Comparison of ENCODE assay signal across 10 cellular contexts in genomic region chr9:96989747-96990318, GRCh38. TPM values are rescaled to one million over a fixed set of nuclear protein-coding genes. Genes with fewer than 3 reads are reported as not detected.
A peak's percentile ranks its signal among the peaks of the same experiment; 100 is the strongest.
DNase-seq lines count a peak whose midpoint lies in the region; ATAC-seq and TF ChIP-seq lines count a peak whose summit lies in the region.
"Not testable (repeated sequence)": the region's sequence is repeated elsewhere in the genome, so short reads cannot be mapped to it uniquely, and the experiment has no call there.
"Had no signal": no experiment of that assay in that cellular context is flagged by ENCODE, and none has a peak within 500 bp of the region (broad histone marks: within the 10 kb centered on the region; RNA-seq: fewer than 3 reads in every experiment).

No MANE protein-coding gene starts in this region.

- ATAC-seq in GM18502 (IDR thresholded peaks at IDR 0.05; ENCODE audit: poor library complexity, unreplicated experiment) = peak; percentile 48
- not testable (repeated sequence) for ATAC-seq in GM23338
- ATAC-seq in activated CD8-positive, alpha-beta T cell treated with anti-CD3 and anti-CD28 coated beads, Interleukin-2, amount 10 ng/mL, durations not matched to agents 7 days and 5 days = peak; percentile 67
- peak; percentile 90 for ATAC-seq in activated T-helper 17 cell treated with anti-CD3 and anti-CD28 coated beads, Interleukin-2, amount 50 U/mL, for 72 hours (replicated peaks)
- ATAC-seq in activated naive CD8-positive, alpha-beta T cell treated with anti-CD3 and anti-CD28 coated beads, Interleukin-2, amount 10 ng/mL, durations not matched to agents 7 days and 5 days (ENCODE audit: low read depth) = peak; percentile 56
- ATAC-seq in stimulated activated naive CD8-positive, alpha-beta T cell treated with anti-CD3 and anti-CD28 coated beads, Interleukin-15, amount 100 ng/mL, for 72 hours = peak; percentile 81

- POLR2A ChIA-PET in activated CD8-positive, alpha-beta T cell treated with anti-CD3 and anti-CD28 coated beads, Interleukin-2, amount 10 ng/mL, durations not matched to agents 7 days and 5 days (lab: Charles Lee); activated naive CD8-positive, alpha-beta T cell treated with anti-CD3 and anti-CD28 coated beads, Interleukin-2, amount 10 ng/mL, durations not matched to agents 7 days and 5 days (lab: Charles Lee): not testable (repeated sequence)

- not testable (repeated sequence) for H3F3A ChIP-seq in GM23338 (replicated peaks; ENCODE audit: low read depth)

- H3K27ac ChIP-seq in GM23338 (ENCODE audit: low read depth) (0 out of 2 replicates have a peak overlapping the region, but pooled peaks have one; percentile 61), VCaP (peak overlapping the region; percentile 10; the same call in 1 of the 2 replicates)

- H3K4me1 ChIP-seq in GM23338 (ENCODE audit: insufficient read depth) = peaks cover 12% of the 10 kb centered on the region; the same call in 1 of the 2 replicates

- H3K9me3 Mint-ChIP-seq in GM23338; activated CD8-positive, alpha-beta T cell treated with anti-CD3 and anti-CD28 coated beads, Interleukin-2, amount 10 ng/mL, durations not matched to agents 7 days and 5 days (ENCODE audit: insufficient read depth); activated T-helper 17 cell treated with anti-CD3 and anti-CD28 coated beads, Interleukin-2, amount 50 U/mL, for 72 hours; activated naive CD8-positive, alpha-beta T cell treated with anti-CD3 and anti-CD28 coated beads, Interleukin-2, amount 10 ng/mL, durations not matched to agents 7 days and 5 days; stimulated activated naive CD8-positive, alpha-beta T cell treated with anti-CD3 and anti-CD28 coated beads, Interleukin-15, amount 100 ng/mL, for 72 hours: not testable (repeated sequence)

- H3K79me2 ChIP-seq in GM23338 (replicated peaks; ENCODE audit: insufficient read depth) = peaks cover 64% of the 10 kb centered on the region

- not testable (repeated sequence) for H3K36me3 ChIP-seq in GM23338 (ENCODE audit: insufficient read depth)

- not testable (repeated sequence) for H4K20me1 ChIP-seq in GM23338 (replicated peaks; ENCODE audit: insufficient read depth)

- DNase-seq in GM23338 (ENCODE audit: low spot score); activated CD8-positive, alpha-beta T cell treated with anti-CD3 and anti-CD28 coated beads, Interleukin-2, amount 10 ng/mL, durations not matched to agents 7 days and 5 days; activated naive CD8-positive, alpha-beta T cell treated with anti-CD3 and anti-CD28 coated beads, Interleukin-2, amount 10 ng/mL, durations not matched to agents 7 days and 5 days; stimulated activated naive CD8-positive, alpha-beta T cell treated with anti-CD3 and anti-CD28 coated beads, Interleukin-15, amount 100 ng/mL, for 72 hours: not testable (repeated sequence)
- peak; percentile 39 for DNase-seq in putamen (ENCODE audit: low spot score)

- CTCF ChIA-PET in activated CD8-positive, alpha-beta T cell treated with anti-CD3 and anti-CD28 coated beads, Interleukin-2, amount 10 ng/mL, durations not matched to agents 7 days and 5 days (lab: Charles Lee) = not testable (repeated sequence)

- not testable (repeated sequence) for H2AFZ ChIP-seq in GM23338

- peaks cover 18% of the 10 kb centered on the region; the same call in 2 of the 3 replicates for H3K4me1 Mint-ChIP-seq in GM23338
- H3K4me1 Mint-ChIP-seq in activated CD8-positive, alpha-beta T cell treated with anti-CD3 and anti-CD28 coated beads, Interleukin-2, amount 10 ng/mL, durations not matched to agents 7 days and 5 days (ENCODE audit: low read depth) = peaks cover 20% of the 10 kb centered on the region
- H3K4me1 Mint-ChIP-seq in activated T-helper 17 cell treated with anti-CD3 and anti-CD28 coated beads, Interleukin-2, amount 50 U/mL, for 72 hours = peaks cover 24% of the 10 kb centered on the region
- not testable (repeated sequence) for H3K4me1 Mint-ChIP-seq in activated naive CD8-positive, alpha-beta T cell treated with anti-CD3 and anti-CD28 coated beads, Interleukin-2, amount 10 ng/mL, durations not matched to agents 7 days and 5 days
- peaks cover 24% of the 10 kb centered on the region for H3K4me1 Mint-ChIP-seq in stimulated activated naive CD8-positive, alpha-beta T cell treated with anti-CD3 and anti-CD28 coated beads, Interleukin-15, amount 100 ng/mL, for 72 hours

- H3K4me2 ChIP-seq in GM23338 = not testable (repeated sequence)

- not testable (repeated sequence) for H3K9me2 ChIP-seq in GM23338 (ENCODE audit: insufficient read depth)

- H3K36me3 Mint-ChIP-seq in GM23338 (ENCODE audit: low read depth); activated CD8-positive, alpha-beta T cell treated with anti-CD3 and anti-CD28 coated beads, Interleukin-2, amount 10 ng/mL, durations not matched to agents 7 days and 5 days (ENCODE audit: low read depth); activated T-helper 17 cell treated with anti-CD3 and anti-CD28 coated beads, Interleukin-2, amount 50 U/mL, for 72 hours (ENCODE audit: low read depth): not testable (repeated sequence)
- H3K36me3 Mint-ChIP-seq in activated naive CD8-positive, alpha-beta T cell treated with anti-CD3 and anti-CD28 coated beads, Interleukin-2, amount 10 ng/mL, durations not matched to agents 7 days and 5 days = peaks cover 14% of the 10 kb centered on the region

- not testable (repeated sequence) for TF ChIP-seq CTCF in GM23338 (conservative IDR thresholded peaks at IDR 0.05; ENCODE audit: low read depth in 2 of 2); VCaP (conservative IDR thresholded peaks at IDR 0.05)

- H3K4me3 Mint-ChIP-seq in GM23338; activated CD8-positive, alpha-beta T cell treated with anti-CD3 and anti-CD28 coated beads, Interleukin-2, amount 10 ng/mL, durations not matched to agents 7 days and 5 days; activated naive CD8-positive, alpha-beta T cell treated with anti-CD3 and anti-CD28 coated beads, Interleukin-2, amount 10 ng/mL, durations not matched to agents 7 days and 5 days: not testable (repeated sequence)
- peak overlapping the region; percentile 55 for H3K4me3 Mint-ChIP-seq in activated T-helper 17 cell treated with anti-CD3 and anti-CD28 coated beads, Interleukin-2, amount 50 U/mL, for 72 hours
- H3K4me3 Mint-ChIP-seq in stimulated activated naive CD8-positive, alpha-beta T cell treated with anti-CD3 and anti-CD28 coated beads, Interleukin-15, amount 100 ng/mL, for 72 hours = peak overlapping the region; percentile 13 to 18

- H3K27me3 ChIP-seq in GM23338 (ENCODE audit: insufficient read depth) = not testable (repeated sequence)

- H3K27ac Mint-ChIP-seq in GM23338; activated naive CD8-positive, alpha-beta T cell treated with anti-CD3 and anti-CD28 coated beads, Interleukin-2, amount 10 ng/mL, durations not matched to agents 7 days and 5 days: not testable (repeated sequence)
- peak overlapping the region; percentile 26 for H3K27ac Mint-ChIP-seq in activated CD8-positive, alpha-beta T cell treated with anti-CD3 and anti-CD28 coated beads, Interleukin-2, amount 10 ng/mL, durations not matched to agents 7 days and 5 days
- H3K27ac Mint-ChIP-seq in activated T-helper 17 cell treated with anti-CD3 and anti-CD28 coated beads, Interleukin-2, amount 50 U/mL, for 72 hours = peak overlapping the region; percentile 45
- H3K27ac Mint-ChIP-seq in stimulated activated naive CD8-positive, alpha-beta T cell treated with anti-CD3 and anti-CD28 coated beads, Interleukin-15, amount 100 ng/mL, for 72 hours = peak overlapping the region in 1 of 2 donors; percentile 66

- H3K27me3 Mint-ChIP-seq in GM23338 (ENCODE audit: insufficient read depth, low read depth, poor library complexity); activated CD8-positive, alpha-beta T cell treated with anti-CD3 and anti-CD28 coated beads, Interleukin-2, amount 10 ng/mL, durations not matched to agents 7 days and 5 days (ENCODE audit: low read depth); activated T-helper 17 cell treated with anti-CD3 and anti-CD28 coated beads, Interleukin-2, amount 50 U/mL, for 72 hours; activated naive CD8-positive, alpha-beta T cell treated with anti-CD3 and anti-CD28 coated beads, Interleukin-2, amount 10 ng/mL, durations not matched to agents 7 days and 5 days; stimulated activated naive CD8-positive, alpha-beta T cell treated with anti-CD3 and anti-CD28 coated beads, Interleukin-15, amount 100 ng/mL, for 72 hours: not testable (repeated sequence)

- not testable (repeated sequence) for H3K4me3 ChIP-seq in GM23338

RNA-seq across cellular contexts. Expression of gene CTSV, which starts 49.1 kb away (rescaled TPM):
- 59.1 and 63.4 TPM in 2 replicates for total RNA-seq in GM23338 (2014; rRNA removed; shearing (Covaris generic))
- polyA plus RNA-seq in GM23338 (2016; fragmentation: Nextera tagmentation; extraction: Ambion mirVana) = 89.9 and 97.9 TPM in 2 replicates
- total RNA-seq in activated CD8-positive, alpha-beta T cell treated with anti-CD3 and anti-CD28 coated beads, Interleukin-2, amount 10 ng/mL, durations not matched to agents 7 days and 5 days = under 1 TPM; 0.29 to 0.31 TPM
- total RNA-seq in activated T-helper 17 cell treated with anti-CD3 and anti-CD28 coated beads, Interleukin-2, amount 50 U/mL, for 72 hours = 1 to 10 TPM; 1.0 to 2.1 TPM
- under 1 TPM; 0.33 to 0.45 TPM for total RNA-seq in activated naive CD8-positive, alpha-beta T cell treated with anti-CD3 and anti-CD28 coated beads, Interleukin-2, amount 10 ng/mL, durations not matched to agents 7 days and 5 days
- total RNA-seq: CD4-positive, alpha-beta memory T cell; GM23248 had no signal
- polyA plus RNA-seq: CD4-positive, alpha-beta memory T cell had no signal

Comparison
In these comparisons a context has a peak if more than half of its experiments do, and no peak if none do; other contexts are left out.
1. RNA of gene CTSV, which starts 49.1 kb away (total RNA-seq): 59.1 to 63.4 TPM in GM23338; 1.0 to 2.1 TPM in activated T-helper 17 cell treated with anti-CD3 and anti-CD28 coated beads, Interleukin-2, amount 50 U/mL, for 72 hours, 0.33 to 0.45 TPM in activated naive CD8-positive, alpha-beta T cell treated with anti-CD3 and anti-CD28 coated beads, Interleukin-2, amount 10 ng/mL, durations not matched to agents 7 days and 5 days and 0.29 to 0.31 TPM in activated CD8-positive, alpha-beta T cell treated with anti-CD3 and anti-CD28 coated beads, Interleukin-2, amount 10 ng/mL, durations not matched to agents 7 days and 5 days; every median in the first group is over 10 times any median in the second.